In the genomic region with DNA sequence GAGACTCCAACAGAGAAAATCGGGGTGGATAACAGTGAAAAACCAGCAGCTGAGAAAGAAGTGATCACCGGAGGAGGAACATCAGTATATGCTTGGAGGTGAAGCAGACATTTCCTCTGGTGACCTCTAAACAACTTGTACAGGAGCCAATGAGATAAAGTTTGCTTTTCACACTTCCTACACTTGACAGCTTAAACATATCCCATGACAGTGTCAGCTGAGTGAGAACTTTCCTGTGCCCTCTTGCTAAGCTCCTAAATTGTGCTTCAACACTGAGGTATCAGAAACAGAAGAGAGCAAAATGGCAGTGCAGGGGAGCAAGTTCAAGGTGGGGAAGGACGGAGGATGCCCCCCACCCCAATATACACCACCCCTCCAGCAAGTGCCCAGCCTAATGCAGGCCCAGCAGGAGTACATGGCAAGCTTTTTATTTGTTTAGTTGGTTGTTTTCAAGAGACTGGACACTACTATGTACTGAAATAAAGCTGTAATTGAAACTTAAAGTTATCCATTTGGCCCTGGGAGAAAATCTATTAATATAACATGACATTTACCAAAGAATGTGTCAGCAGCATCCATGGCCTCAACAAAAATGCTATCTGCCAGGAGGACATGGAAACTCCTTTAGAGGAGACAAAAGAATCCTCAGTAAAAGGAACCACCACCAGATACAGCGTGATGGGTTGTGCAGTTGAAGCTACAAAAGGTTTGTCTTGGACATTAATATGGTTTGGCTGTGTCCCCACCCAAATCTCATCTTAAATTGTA, we compare ENCODE assay signal across 16 cellular contexts.
DNase-seq lines count a peak whose midpoint lies in the region; ATAC-seq and TF ChIP-seq lines count a peak whose summit lies in the region.
"Had no signal": no experiment of that assay in that cellular context is flagged by ENCODE, and none has a peak within 500 bp of the region (broad histone marks: within the 10 kb centered on the region; RNA-seq: fewer than 3 reads in every experiment).

No MANE protein-coding gene starts in this region.

- H3K27me3 ChIP-seq in cardiac muscle cell (no peaks in the 10 kb centered on the region), left ventricle myocardium inferior (ENCODE audit: low read depth) (no peaks in the 10 kb centered on the region), psoas muscle (ENCODE audit: insufficient read depth in 3 of 3, low read length in 2 of 3) (no peaks in the 10 kb centered on the region)
- H3K27me3 ChIP-seq: BLaER1 treated with 17β-estradiol and CSF1 and Interleukin-3, amounts not matched to agents 10 nM and 100 nM had no signal

- peak overlapping the region; percentile 85 for H3K27ac ChIP-seq in cardiac muscle cell
- H3K27ac ChIP-seq in left ventricle myocardium inferior (replicated peaks), result peak overlapping the region; percentile 83
- H3K27ac ChIP-seq in psoas muscle, result peak overlapping the region; percentile 46
- H3K27ac ChIP-seq: BLaER1 treated with 17β-estradiol and CSF1 and Interleukin-3, amounts not matched to agents 10 nM and 100 nM had no signal

- POLR2A ChIA-PET in WTC11 (lab: Charles Lee), result no interaction called here

- no peaks in the 10 kb centered on the region for H3K27me3 Mint-ChIP-seq in WTC11 (ENCODE audit: low read depth)
- H3K27me3 Mint-ChIP-seq: B cell had no signal

- 51 to 68% (median 51%) methylated on average over 4 of the region's 4 CpGs for WGBS in psoas muscle, 3 donors

- peaks cover 17% of the 10 kb centered on the region for H3K9me3 Mint-ChIP-seq in WTC11
- H3K9me3 Mint-ChIP-seq: H9 had no signal

- H3K4me1 ChIP-seq in cardiac muscle cell (ENCODE audit: low read depth) (peaks cover 33% of the 10 kb centered on the region), left ventricle myocardium inferior (peaks cover 41% of the 10 kb centered on the region), psoas muscle (peaks cover 12% of the 10 kb centered on the region)

- ATAC-seq in psoas muscle (peak; percentile 37 to 86 (median 55)), WTC11 (no peak)
- ATAC-seq: CD8-positive, alpha-beta T cell had no signal

- H3K36me3 ChIP-seq in cardiac muscle cell (no peaks in the 10 kb centered on the region), left ventricle myocardium inferior (no peaks in the 10 kb centered on the region), psoas muscle (ENCODE audit: insufficient read depth in 1 of 2, low read depth in 1 of 2) (no peaks in the 10 kb centered on the region)
- H3K36me3 ChIP-seq: BLaER1 treated with 17β-estradiol and CSF1 and Interleukin-3, amounts not matched to agents 10 nM and 100 nM had no signal

- CTCF ChIA-PET in WTC11 (lab: Charles Lee), result interaction anchor here (0.5 kb wide), 1 partner anchor 817 kb away, joined by 5 read pairs; no protein-coding TSS in a partner anchor

- TF ChIP-seq CTCF in cardiac muscle cell (IDR thresholded peaks at IDR 0.05; ENCODE audit: low read depth, low read length) (no peak), left ventricle myocardium inferior (IDR thresholded peaks at IDR 0.05; ENCODE audit: borderline replicate concordance) (no peak), psoas muscle (IDR thresholded peaks at IDR 0.05) (no peak), WTC11 (IDR thresholded peaks at IDR 0.05) (no peak)

- H3K36me3 Mint-ChIP-seq in WTC11, result peaks cover 2% of the 10 kb centered on the region; the same call in 1 of the 2 replicates
- H3K36me3 Mint-ChIP-seq: CD8-positive, alpha-beta T cell had no signal

- peaks cover 5% of the 10 kb centered on the region for H3K4me1 Mint-ChIP-seq in WTC11
- H3K4me1 Mint-ChIP-seq: B cell had no signal

- no peak overlapping the region for H3K4me3 Mint-ChIP-seq in WTC11
- H3K4me3 Mint-ChIP-seq: B cell; CD8-positive, alpha-beta T cell; H9 had no signal

- H3K4me3 ChIP-seq in cardiac muscle cell (no peak overlapping the region), left ventricle myocardium inferior (no peak overlapping the region), psoas muscle (no peak overlapping the region)
- H3K4me3 ChIP-seq: BLaER1 treated with 17β-estradiol and CSF1 and Interleukin-3, amounts not matched to agents 10 nM and 100 nM had no signal

- peak; percentile 54 for DNase-seq in foreskin melanocyte
- peak in 1 of 2 donors; percentile 87 for DNase-seq in cardiac muscle cell (ENCODE audit: low read depth in 1 of 2, low spot score in 1 of 2)
- DNase-seq in left ventricle myocardium inferior, result no peak
- no peak for DNase-seq in psoas muscle
- DNase-seq in SHP77 treated with DMSO at 0.1 percent for 48 hours (lab: John Stamatoyannopoulos, UW), result no peak
- no peak for DNase-seq in HPDE6-E6E7 (ENCODE audit: extremely low spot score)
- DNase-seq in WTC11 (ENCODE audit: low spot score), result no peak
- DNase-seq in activated CD4-positive, alpha-beta T cell treated with anti-CD3 and anti-CD28 coated beads, Interleukin-2, amount 50 U/mL, for 48 hours, result no peak
- DNase-seq: Calu3; CD8-positive, alpha-beta T cell; DMS79 treated with DMSO at 0.1 percent for 48 hours; GF-D8; H9; IMR-90 had no signal

- intact Hi-C loops in left ventricle myocardium inferior (cut with micrococcal nuclease) (no loop called here), psoas muscle (cut with DNase I) (no loop called here)

- no peak overlapping the region for H3K27ac Mint-ChIP-seq in WTC11
- H3K27ac Mint-ChIP-seq: B cell; CD8-positive, alpha-beta T cell; H9 had no signal

- H3K9me3 ChIP-seq in cardiac muscle cell (ENCODE audit: low read depth) (no peaks in the 10 kb centered on the region), left ventricle myocardium inferior (replicated peaks) (no peaks in the 10 kb centered on the region), psoas muscle (no peaks in the 10 kb centered on the region)

TF ChIP-seq in WTC11, 78 proteins besides CTCF, POLR2A, EP300 and RAD21 (continues in another document):
- TF ChIP-seq RELA (CRISPR knock-in tag; IDR thresholded peaks at IDR 0.05; ENCODE audit: borderline replicate concordance), result no peak
- TF ChIP-seq, protein P1, sequence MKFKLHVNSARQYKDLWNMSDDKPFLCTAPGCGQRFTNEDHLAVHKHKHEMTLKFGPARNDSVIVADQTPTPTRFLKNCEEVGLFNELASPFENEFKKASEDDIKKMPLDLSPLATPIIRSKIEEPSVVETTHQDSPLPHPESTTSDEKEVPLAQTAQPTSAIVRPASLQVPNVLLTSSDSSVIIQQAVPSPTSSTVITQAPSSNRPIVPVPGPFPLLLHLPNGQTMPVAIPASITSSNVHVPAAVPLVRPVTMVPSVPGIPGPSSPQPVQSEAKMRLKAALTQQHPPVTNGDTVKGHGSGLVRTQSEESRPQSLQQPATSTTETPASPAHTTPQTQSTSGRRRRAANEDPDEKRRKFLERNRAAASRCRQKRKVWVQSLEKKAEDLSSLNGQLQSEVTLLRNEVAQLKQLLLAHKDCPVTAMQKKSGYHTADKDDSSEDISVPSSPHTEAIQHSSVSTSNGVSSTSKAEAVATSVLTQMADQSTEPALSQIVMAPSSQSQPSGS (CRISPR knock-in tag; IDR thresholded peaks at IDR 0.05; ENCODE audit: borderline replicate concordance, low read depth), result no peak
- TF ChIP-seq, protein P2, sequence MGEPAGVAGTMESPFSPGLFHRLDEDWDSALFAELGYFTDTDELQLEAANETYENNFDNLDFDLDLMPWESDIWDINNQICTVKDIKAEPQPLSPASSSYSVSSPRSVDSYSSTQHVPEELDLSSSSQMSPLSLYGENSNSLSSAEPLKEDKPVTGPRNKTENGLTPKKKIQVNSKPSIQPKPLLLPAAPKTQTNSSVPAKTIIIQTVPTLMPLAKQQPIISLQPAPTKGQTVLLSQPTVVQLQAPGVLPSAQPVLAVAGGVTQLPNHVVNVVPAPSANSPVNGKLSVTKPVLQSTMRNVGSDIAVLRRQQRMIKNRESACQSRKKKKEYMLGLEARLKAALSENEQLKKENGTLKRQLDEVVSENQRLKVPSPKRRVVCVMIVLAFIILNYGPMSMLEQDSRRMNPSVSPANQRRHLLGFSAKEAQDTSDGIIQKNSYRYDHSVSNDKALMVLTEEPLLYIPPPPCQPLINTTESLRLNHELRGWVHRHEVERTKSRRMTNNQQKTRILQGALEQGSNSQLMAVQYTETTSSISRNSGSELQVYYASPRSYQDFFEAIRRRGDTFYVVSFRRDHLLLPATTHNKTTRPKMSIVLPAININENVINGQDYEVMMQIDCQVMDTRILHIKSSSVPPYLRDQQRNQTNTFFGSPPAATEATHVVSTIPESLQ (CRISPR knock-in tag; IDR thresholded peaks at IDR 0.05), result no peak
- TF ChIP-seq, protein P3, sequence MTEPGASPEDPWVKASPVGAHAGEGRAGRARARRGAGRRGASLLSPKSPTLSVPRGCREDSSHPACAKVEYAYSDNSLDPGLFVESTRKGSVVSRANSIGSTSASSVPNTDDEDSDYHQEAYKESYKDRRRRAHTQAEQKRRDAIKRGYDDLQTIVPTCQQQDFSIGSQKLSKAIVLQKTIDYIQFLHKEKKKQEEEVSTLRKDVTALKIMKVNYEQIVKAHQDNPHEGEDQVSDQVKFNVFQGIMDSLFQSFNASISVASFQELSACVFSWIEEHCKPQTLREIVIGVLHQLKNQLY (CRISPR knock-in tag; IDR thresholded peaks at IDR 0.05), result no peak
- no peak for TF ChIP-seq ZNF121 (CRISPR knock-in tag; IDR thresholded peaks at IDR 0.05)
- no peak for TF ChIP-seq TEAD4 (CRISPR knock-in tag; IDR thresholded peaks at IDR 0.05)
- TF ChIP-seq, protein P4, sequence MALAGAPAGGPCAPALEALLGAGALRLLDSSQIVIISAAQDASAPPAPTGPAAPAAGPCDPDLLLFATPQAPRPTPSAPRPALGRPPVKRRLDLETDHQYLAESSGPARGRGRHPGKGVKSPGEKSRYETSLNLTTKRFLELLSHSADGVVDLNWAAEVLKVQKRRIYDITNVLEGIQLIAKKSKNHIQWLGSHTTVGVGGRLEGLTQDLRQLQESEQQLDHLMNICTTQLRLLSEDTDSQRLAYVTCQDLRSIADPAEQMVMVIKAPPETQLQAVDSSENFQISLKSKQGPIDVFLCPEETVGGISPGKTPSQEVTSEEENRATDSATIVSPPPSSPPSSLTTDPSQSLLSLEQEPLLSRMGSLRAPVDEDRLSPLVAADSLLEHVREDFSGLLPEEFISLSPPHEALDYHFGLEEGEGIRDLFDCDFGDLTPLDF (CRISPR knock-in tag; IDR thresholded peaks at IDR 0.05), result no peak
- TF ChIP-seq, protein P5, sequence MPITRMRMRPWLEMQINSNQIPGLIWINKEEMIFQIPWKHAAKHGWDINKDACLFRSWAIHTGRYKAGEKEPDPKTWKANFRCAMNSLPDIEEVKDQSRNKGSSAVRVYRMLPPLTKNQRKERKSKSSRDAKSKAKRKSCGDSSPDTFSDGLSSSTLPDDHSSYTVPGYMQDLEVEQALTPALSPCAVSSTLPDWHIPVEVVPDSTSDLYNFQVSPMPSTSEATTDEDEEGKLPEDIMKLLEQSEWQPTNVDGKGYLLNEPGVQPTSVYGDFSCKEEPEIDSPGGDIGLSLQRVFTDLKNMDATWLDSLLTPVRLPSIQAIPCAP (CRISPR knock-in tag; IDR thresholded peaks at IDR 0.05), result no peak
